In the genomic region with DNA sequence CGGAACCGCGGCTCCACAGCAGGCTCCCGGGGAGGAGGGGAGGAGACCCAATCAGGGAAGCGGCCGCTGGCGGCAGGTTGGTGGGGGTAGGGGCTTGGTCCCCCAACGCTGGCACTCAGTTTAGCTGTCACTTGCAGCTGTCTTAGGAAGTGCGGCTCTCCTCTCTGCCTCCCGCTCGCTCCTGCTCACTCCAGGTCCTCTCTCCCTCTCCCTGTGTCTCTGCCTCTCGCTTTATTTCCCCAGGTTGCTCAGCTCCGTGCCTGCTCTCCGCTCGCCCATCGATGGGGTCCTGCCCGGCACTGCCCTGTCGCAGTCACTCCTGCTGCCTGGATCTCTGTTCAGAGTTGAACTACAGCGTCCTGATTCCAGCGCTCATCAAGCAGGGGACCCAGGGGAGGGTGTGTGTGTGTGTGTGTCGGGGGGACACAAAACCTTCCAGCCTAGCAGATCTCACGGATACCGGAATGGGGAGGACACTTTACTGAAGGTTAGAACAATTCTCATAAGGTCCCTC, we compare ENCODE assay signal across 13 cellular contexts.
DNase-seq lines count a peak whose midpoint lies in the region; ATAC-seq, FAIRE-seq and TF ChIP-seq lines count a peak whose summit lies in the region.
"Had no signal": no experiment of that assay in that cellular context is flagged by ENCODE, and none has a peak within 500 bp of the region (broad histone marks: within the 10 kb centered on the region; RNA-seq: fewer than 3 reads in every experiment).

No MANE protein-coding gene starts in this region.

- peak overlapping the region; percentile 3 for H3K4me3 Mint-ChIP-seq in natural killer cell
- no peak overlapping the region for H3K4me3 Mint-ChIP-seq in natural killer cell treated with Interleukin-12 subunit alpha and Interleukin-12 subunit beta and Interleukin-15 and Interleukin-18, amount 100 ng/mL, for 72 hours
- peak overlapping the region; percentile 2 for H3K4me3 Mint-ChIP-seq in activated naive CD8-positive, alpha-beta T cell treated with anti-CD3 and anti-CD28 coated beads, Interleukin-2, amount 10 ng/mL, durations not matched to agents 7 days and 5 days

- TF ChIP-seq CTCF in natural killer cell (IDR thresholded peaks at IDR 0.05): no peak
- TF ChIP-seq CTCF in keratinocyte (optimal IDR thresholded peaks at IDR 0.05 in 1 of 3, IDR thresholded peaks at IDR 0.05 in 1 of 3, conservative IDR thresholded peaks at IDR 0.05 in 1 of 3; ENCODE audit: extremely low read depth in 1 of 3, insufficient read depth in 2 of 3, low read length in 3 of 3): no peak
- TF ChIP-seq CTCF in thoracic aorta (IDR thresholded peaks at IDR 0.05): no peak

- H3K4me1 ChIP-seq in keratinocyte (ENCODE audit: control insufficient read depth, extremely low read depth, insufficient read depth, low read length) (peaks cover 3% of the 10 kb centered on the region), thoracic aorta (ENCODE audit: control insufficient read depth in 1 of 2, low read depth in 2 of 2) (no peaks in the 10 kb centered on the region)

- no peak for ATAC-seq in natural killer cell
- ATAC-seq in natural killer cell treated with Interleukin-12 subunit alpha and Interleukin-12 subunit beta and Interleukin-15 and Interleukin-18, amount 100 ng/mL, for 72 hours: no peak
- no peak for ATAC-seq in activated naive CD8-positive, alpha-beta T cell treated with anti-CD3 and anti-CD28 coated beads, Interleukin-2, amount 10 ng/mL, durations not matched to agents 7 days and 5 days (ENCODE audit: low read depth)
- no peak for ATAC-seq in thoracic aorta (ENCODE audit: insufficient number of reproducible peaks, low FRiP score, low read depth)
- ATAC-seq in HG03469 (IDR thresholded peaks at IDR 0.05; ENCODE audit: unreplicated experiment): no peak

- H3K4me3 ChIP-seq in keratinocyte (ENCODE audit: control insufficient read depth in 2 of 3, extremely low read depth in 1 of 3, insufficient read depth in 2 of 3, low read depth in 1 of 3, low read length in 3 of 3): peak overlapping the region; percentile 10 to 23 (median 15)
- H3K4me3 ChIP-seq in thoracic aorta: peak overlapping the region; percentile 2
- H3K4me3 ChIP-seq: ovary had no signal

- H3K4me2 ChIP-seq in keratinocyte (ENCODE audit: control insufficient read depth, extremely low read depth, insufficient read depth, low read depth, low read length): peak overlapping the region; percentile 76

- H3K9me1 ChIP-seq in keratinocyte (ENCODE audit: control insufficient read depth, extremely low read depth, insufficient read depth, low read length): no peaks in the 10 kb centered on the region

- FAIRE-seq in keratinocyte (lab: Jason Lieb, UNC): no peak

- H3K27ac ChIP-seq in keratinocyte (ENCODE audit: control insufficient read depth, insufficient read depth, low read length) (no peak overlapping the region), thoracic aorta (no peak overlapping the region)
- H3K27ac ChIP-seq: ovary had no signal

- intact Hi-C loops in natural killer cell (cut with micrococcal nuclease): no loop called here

- no peaks in the 10 kb centered on the region for H4K20me1 ChIP-seq in keratinocyte (ENCODE audit: control insufficient read depth, extremely low read depth, insufficient read depth, low read length)

- POLR2A ChIA-PET in activated naive CD8-positive, alpha-beta T cell treated with anti-CD3 and anti-CD28 coated beads, Interleukin-2, amount 10 ng/mL, durations not matched to agents 7 days and 5 days (lab: Charles Lee): no interaction called here

- H3K9ac ChIP-seq in keratinocyte (ENCODE audit: control insufficient read depth, extremely low read depth, insufficient read depth, low read length): no peak overlapping the region

- DNase-seq in natural killer cell: no peak
- no peak for DNase-seq in natural killer cell treated with Interleukin-12 subunit alpha and Interleukin-12 subunit beta and Interleukin-15 and Interleukin-18, amount 100 ng/mL, for 72 hours (ENCODE audit: low spot score)
- DNase-seq in activated naive CD8-positive, alpha-beta T cell treated with anti-CD3 and anti-CD28 coated beads, Interleukin-2, amount 10 ng/mL, durations not matched to agents 7 days and 5 days: no peak
- DNase-seq in keratinocyte (ENCODE audit: low read depth, low spot score): no peak
- no peak for DNase-seq in thoracic aorta (ENCODE audit: low spot score)
- DNase-seq in NCI-H1694 treated with DMSO at 0.1 percent for 48 hours (lab: John Stamatoyannopoulos, UW): no peak
- no peak for DNase-seq in HCEC 1CT
- DNase-seq: activated effector memory CD4-positive, alpha-beta T cell treated with Interleukin-2 at 50 U/mL for 16 hours; NCI-H226; ovary; stimulated activated naive CD4-positive, alpha-beta T cell treated with Interleukin-2 at 50 U/mL for 16 hours had no signal

- dilution Hi-C loops in keratinocyte (cut with MboI; ENCODE audit: extremely low pct_ligation_motif_present, low sequenced_read_pairs): no loop called here

- peaks cover 13 to 20% of the 10 kb centered on the region in 2 donors for H3K27me3 Mint-ChIP-seq in natural killer cell (ENCODE audit: low read depth in 2 of 2)
- H3K27me3 Mint-ChIP-seq in natural killer cell treated with Interleukin-12 subunit alpha and Interleukin-12 subunit beta and Interleukin-15 and Interleukin-18, amount 100 ng/mL, for 72 hours: peaks cover 10 to 25% of the 10 kb centered on the region in 2 donors
- peaks cover 19% of the 10 kb centered on the region for H3K27me3 Mint-ChIP-seq in activated naive CD8-positive, alpha-beta T cell treated with anti-CD3 and anti-CD28 coated beads, Interleukin-2, amount 10 ng/mL, durations not matched to agents 7 days and 5 days

- H3K4me1 Mint-ChIP-seq in natural killer cell: peaks cover 5 to 13% of the 10 kb centered on the region in 2 donors
- peaks cover 6 to 7% of the 10 kb centered on the region in 2 donors for H3K4me1 Mint-ChIP-seq in natural killer cell treated with Interleukin-12 subunit alpha and Interleukin-12 subunit beta and Interleukin-15 and Interleukin-18, amount 100 ng/mL, for 72 hours (ENCODE audit: low read depth in 2 of 2)
- peaks cover 4% of the 10 kb centered on the region for H3K4me1 Mint-ChIP-seq in activated naive CD8-positive, alpha-beta T cell treated with anti-CD3 and anti-CD28 coated beads, Interleukin-2, amount 10 ng/mL, durations not matched to agents 7 days and 5 days

- H3K36me3 Mint-ChIP-seq in natural killer cell: no peaks in the 10 kb centered on the region
- no peaks in the 10 kb centered on the region for H3K36me3 Mint-ChIP-seq in natural killer cell treated with Interleukin-12 subunit alpha and Interleukin-12 subunit beta and Interleukin-15 and Interleukin-18, amount 100 ng/mL, for 72 hours
- H3K36me3 Mint-ChIP-seq in activated naive CD8-positive, alpha-beta T cell treated with anti-CD3 and anti-CD28 coated beads, Interleukin-2, amount 10 ng/mL, durations not matched to agents 7 days and 5 days: no peaks in the 10 kb centered on the region
- H3K36me3 Mint-ChIP-seq: CD14-positive monocyte had no signal

- no peaks in the 10 kb centered on the region for H3K79me2 ChIP-seq in keratinocyte (ENCODE audit: control insufficient read depth, insufficient read depth, low read length)

- H3K9me3 Mint-ChIP-seq in natural killer cell: no peaks in the 10 kb centered on the region
- no peaks in the 10 kb centered on the region for H3K9me3 Mint-ChIP-seq in natural killer cell treated with Interleukin-12 subunit alpha and Interleukin-12 subunit beta and Interleukin-15 and Interleukin-18, amount 100 ng/mL, for 72 hours
- no peaks in the 10 kb centered on the region for H3K9me3 Mint-ChIP-seq in activated naive CD8-positive, alpha-beta T cell treated with anti-CD3 and anti-CD28 coated beads, Interleukin-2, amount 10 ng/mL, durations not matched to agents 7 days and 5 days

- H3K27me3 ChIP-seq in keratinocyte (ENCODE audit: control insufficient read depth, extremely low read depth, insufficient read depth, low read length): peaks cover 71% of the 10 kb centered on the region
- H3K27me3 ChIP-seq in thoracic aorta (replicated peaks; ENCODE audit: insufficient read depth): no peaks in the 10 kb centered on the region
- H3K27me3 ChIP-seq: ovary had no signal

- H3K36me3 ChIP-seq in keratinocyte (ENCODE audit: control insufficient read depth in 2 of 2, extremely low read depth in 1 of 2, insufficient read depth in 2 of 2, low read length in 2 of 2): no peaks in the 10 kb centered on the region
- H3K36me3 ChIP-seq in thoracic aorta: no peaks in the 10 kb centered on the region
- H3K36me3 ChIP-seq: ovary had no signal

- H3K27ac Mint-ChIP-seq in natural killer cell: no peak overlapping the region
- no peak overlapping the region for H3K27ac Mint-ChIP-seq in natural killer cell treated with Interleukin-12 subunit alpha and Interleukin-12 subunit beta and Interleukin-15 and Interleukin-18, amount 100 ng/mL, for 72 hours
- H3K27ac Mint-ChIP-seq in activated naive CD8-positive, alpha-beta T cell treated with anti-CD3 and anti-CD28 coated beads, Interleukin-2, amount 10 ng/mL, durations not matched to agents 7 days and 5 days: no peak overlapping the region

- H3K9me3 ChIP-seq in keratinocyte (ENCODE audit: control insufficient read depth, low read depth, low read length) (no peaks in the 10 kb centered on the region), thoracic aorta (no peaks in the 10 kb centered on the region)
- H3K9me3 ChIP-seq: ovary had no signal

- peak overlapping the region; percentile 70 for H2AFZ ChIP-seq in keratinocyte (ENCODE audit: control insufficient read depth, low read length)
